12 cellular contexts compared by ENCODE assay signal in genomic region chr14:69664190-69664742, GRCh38. TPM values are rescaled to one million over a fixed set of nuclear protein-coding genes. Genes with fewer than 3 reads are reported as not detected.
DNase-seq lines count a peak whose midpoint lies in the region; ATAC-seq and TF ChIP-seq lines count a peak whose summit lies in the region.
"Had no signal": no experiment of that assay in that cellular context is flagged by ENCODE, and none has a peak within 500 bp of the region (broad histone marks: within the 10 kb centered on the region; RNA-seq: fewer than 3 reads in every experiment).

No MANE protein-coding gene starts in this region.

- no peak overlapping the region for H3K4me3 Mint-ChIP-seq in stimulated activated naive CD8-positive, alpha-beta T cell treated with anti-CD3 and anti-CD28 coated beads, Interleukin-15, Interleukin-2, amounts not matched to agents 100 ng/mL and 50 ng/mL, for 24 hours
- H3K4me3 Mint-ChIP-seq in stimulated activated naive CD8-positive, alpha-beta T cell treated with anti-CD3 and anti-CD28 coated beads, Interleukin-15, amount 100 ng/mL, for 72 hours = no peak overlapping the region
- H3K4me3 Mint-ChIP-seq in progenitor cell of endocrine pancreas (ENCODE audit: low read depth) = no peak overlapping the region
- H3K4me3 Mint-ChIP-seq in CD4-positive, alpha-beta memory T cell = no peak overlapping the region
- H3K4me3 Mint-ChIP-seq: brain, GM23338 had no signal

- H3K27me3 Mint-ChIP-seq in stimulated activated naive CD8-positive, alpha-beta T cell treated with anti-CD3 and anti-CD28 coated beads, Interleukin-15, Interleukin-2, amounts not matched to agents 100 ng/mL and 50 ng/mL, for 24 hours = no peaks in the 10 kb centered on the region
- no peaks in the 10 kb centered on the region for H3K27me3 Mint-ChIP-seq in stimulated activated naive CD8-positive, alpha-beta T cell treated with anti-CD3 and anti-CD28 coated beads, Interleukin-15, amount 100 ng/mL, for 72 hours
- H3K27me3 Mint-ChIP-seq in progenitor cell of endocrine pancreas = no peaks in the 10 kb centered on the region
- no peaks in the 10 kb centered on the region for H3K27me3 Mint-ChIP-seq in CD4-positive, alpha-beta memory T cell

- TF ChIP-seq CTCF in esophagus muscularis mucosa (IDR thresholded peaks at IDR 0.05) (no peak), progenitor cell of endocrine pancreas (IDR thresholded peaks at IDR 0.05; ENCODE audit: unreplicated experiment) (no peak)

- H3K4me3 ChIP-seq in esophagus muscularis mucosa = no peak overlapping the region
- H3K4me3 ChIP-seq in CD4-positive, alpha-beta memory T cell (ENCODE audit: low read length in 2 of 2) = no peak overlapping the region
- no peak overlapping the region for H3K4me3 ChIP-seq in effector memory CD4-positive, alpha-beta T cell (ENCODE audit: insufficient read depth, low read depth, low read length, poor library complexity, severe bottlenecking)
- H3K4me3 ChIP-seq: GM23338 had no signal

- H3K27me3 ChIP-seq in esophagus muscularis mucosa = no peaks in the 10 kb centered on the region
- no peaks in the 10 kb centered on the region for H3K27me3 ChIP-seq in CD4-positive, alpha-beta memory T cell (ENCODE audit: insufficient read depth, low read length)
- H3K27me3 ChIP-seq in effector memory CD4-positive, alpha-beta T cell (replicated peaks; ENCODE audit: control insufficient read depth, insufficient read depth, low read length, poor library complexity, severe bottlenecking) = no peaks in the 10 kb centered on the region

- WGBS in esophagus muscularis mucosa = 81% methylated on average over 8 of the region's 8 CpGs

- H3K27ac Mint-ChIP-seq in stimulated activated naive CD8-positive, alpha-beta T cell treated with anti-CD3 and anti-CD28 coated beads, Interleukin-15, Interleukin-2, amounts not matched to agents 100 ng/mL and 50 ng/mL, for 24 hours = peak overlapping the region; percentile 75
- no peak overlapping the region for H3K27ac Mint-ChIP-seq in stimulated activated naive CD8-positive, alpha-beta T cell treated with anti-CD3 and anti-CD28 coated beads, Interleukin-15, amount 100 ng/mL, for 72 hours
- peak overlapping the region; percentile 10 for H3K27ac Mint-ChIP-seq in progenitor cell of endocrine pancreas
- peak overlapping the region in 3 of 7 donors; percentile 5 to 82 (median 10) for H3K27ac Mint-ChIP-seq in CD4-positive, alpha-beta memory T cell
- H3K27ac Mint-ChIP-seq: GM23338 had no signal

- POLR2A ChIA-PET in CD4-positive, alpha-beta memory T cell (lab: Charles Lee; ENCODE audit: partially characterized antibody) = interaction anchor here (1.5 to 1.8 kb wide), 2 partner anchors 50 to 52 kb away, joined by 3 to 5 read pairs; no protein-coding TSS in a partner anchor

- peaks cover 98% of the 10 kb centered on the region for H3K4me1 Mint-ChIP-seq in stimulated activated naive CD8-positive, alpha-beta T cell treated with anti-CD3 and anti-CD28 coated beads, Interleukin-15, Interleukin-2, amounts not matched to agents 100 ng/mL and 50 ng/mL, for 24 hours (ENCODE audit: low read depth)
- peaks cover 99% of the 10 kb centered on the region for H3K4me1 Mint-ChIP-seq in stimulated activated naive CD8-positive, alpha-beta T cell treated with anti-CD3 and anti-CD28 coated beads, Interleukin-15, amount 100 ng/mL, for 72 hours
- peaks cover 58% of the 10 kb centered on the region for H3K4me1 Mint-ChIP-seq in progenitor cell of endocrine pancreas (ENCODE audit: low read depth)
- peaks cover 63 to 97% (median 82%) of the 10 kb centered on the region in 4 donors for H3K4me1 Mint-ChIP-seq in CD4-positive, alpha-beta memory T cell

- H3K36me3 Mint-ChIP-seq in stimulated activated naive CD8-positive, alpha-beta T cell treated with anti-CD3 and anti-CD28 coated beads, Interleukin-15, Interleukin-2, amounts not matched to agents 100 ng/mL and 50 ng/mL, for 24 hours (ENCODE audit: low read depth) = peaks cover 52% of the 10 kb centered on the region
- peaks cover 11% of the 10 kb centered on the region for H3K36me3 Mint-ChIP-seq in progenitor cell of endocrine pancreas (ENCODE audit: insufficient read depth)
- peaks cover 34 to 54% of the 10 kb centered on the region in 2 donors for H3K36me3 Mint-ChIP-seq in CD4-positive, alpha-beta memory T cell

- no peaks in the 10 kb centered on the region for H3K9me3 Mint-ChIP-seq in stimulated activated naive CD8-positive, alpha-beta T cell treated with anti-CD3 and anti-CD28 coated beads, Interleukin-15, Interleukin-2, amounts not matched to agents 100 ng/mL and 50 ng/mL, for 24 hours
- peaks cover 0 to 4% of the 10 kb centered on the region in 2 donors for H3K9me3 Mint-ChIP-seq in stimulated activated naive CD8-positive, alpha-beta T cell treated with anti-CD3 and anti-CD28 coated beads, Interleukin-15, amount 100 ng/mL, for 72 hours
- H3K9me3 Mint-ChIP-seq in progenitor cell of endocrine pancreas (ENCODE audit: low read depth) = no peaks in the 10 kb centered on the region
- H3K9me3 Mint-ChIP-seq in CD4-positive, alpha-beta memory T cell = peaks cover 0 to 5% (median 1%) of the 10 kb centered on the region in 8 donors
- H3K9me3 Mint-ChIP-seq: brain, GM23338 had no signal

- H3K9me3 ChIP-seq in esophagus muscularis mucosa = no peaks in the 10 kb centered on the region
- no peaks in the 10 kb centered on the region for H3K9me3 ChIP-seq in CD4-positive, alpha-beta memory T cell (ENCODE audit: control insufficient read depth in 1 of 2, low read length in 2 of 2)
- no peaks in the 10 kb centered on the region for H3K9me3 ChIP-seq in effector memory CD4-positive, alpha-beta T cell (ENCODE audit: control insufficient read depth, low read length)
- H3K9me3 ChIP-seq: SK-N-SH had no signal

- intact Hi-C loops in esophagus muscularis mucosa (cut with DNase I) = no loop called here
- intact Hi-C loops in CD4-positive, alpha-beta memory T cell (cut with micrococcal nuclease) = no loop called here

- CTCF ChIA-PET in CD4-positive, alpha-beta memory T cell (lab: Charles Lee; ENCODE audit: partially characterized antibody) = no interaction called here

- DNase-seq in stimulated activated naive CD8-positive, alpha-beta T cell treated with anti-CD3 and anti-CD28 coated beads, Interleukin-15, amount 100 ng/mL, for 72 hours = no peak
- DNase-seq in esophagus muscularis mucosa (ENCODE audit: extremely low spot score) = no peak
- DNase-seq in progenitor cell of endocrine pancreas (ENCODE audit: low spot score, unreplicated experiment) = no peak
- DNase-seq in effector CD4-positive, alpha-beta T cell = no peak
- DNase-seq in CD4-positive, alpha-beta memory T cell = no peak
- DNase-seq in effector memory CD4-positive, alpha-beta T cell = no peak
- DNase-seq: NCI-H187 treated with DMSO at 0.1 percent for 48 hours had no signal

- TF ChIP-seq POLR2A in esophagus muscularis mucosa (IDR thresholded peaks at IDR 0.05; ENCODE audit: low read depth) = no peak

- H3K36me3 ChIP-seq in esophagus muscularis mucosa = peaks cover 0 to 11% (median 7%) of the 10 kb centered on the region in 4 donors
- peaks cover 8% of the 10 kb centered on the region for H3K36me3 ChIP-seq in CD4-positive, alpha-beta memory T cell (ENCODE audit: insufficient read depth, low read length)
- no peaks in the 10 kb centered on the region for H3K36me3 ChIP-seq in effector memory CD4-positive, alpha-beta T cell (ENCODE audit: control insufficient read depth, insufficient read depth, low read length)

- TF ChIP-seq EP300 in esophagus muscularis mucosa (IDR thresholded peaks at IDR 0.05) = peak; percentile 18

- H3K27ac ChIP-seq in esophagus muscularis mucosa (replicated peaks in 1 of 4) = peak overlapping the region; percentile 73 to 83 (median 80)
- no peak overlapping the region for H3K27ac ChIP-seq in CD4-positive, alpha-beta memory T cell (ENCODE audit: low read depth, low read length)
- no peak overlapping the region for H3K27ac ChIP-seq in effector memory CD4-positive, alpha-beta T cell (ENCODE audit: insufficient read depth, low read length, poor library complexity, severe bottlenecking)

- no peak for ATAC-seq in stimulated activated naive CD8-positive, alpha-beta T cell treated with anti-CD3 and anti-CD28 coated beads, Interleukin-15, amount 100 ng/mL, for 72 hours
- no peak for ATAC-seq in GM21619 (IDR thresholded peaks at IDR 0.05; ENCODE audit: unreplicated experiment)
- ATAC-seq: GM23338 had no signal

- H3K4me1 ChIP-seq in esophagus muscularis mucosa = peaks cover 84 to 97% (median 92%) of the 10 kb centered on the region in 4 donors
- peaks cover 92% of the 10 kb centered on the region for H3K4me1 ChIP-seq in CD4-positive, alpha-beta memory T cell (ENCODE audit: insufficient read depth, low read length)
- H3K4me1 ChIP-seq in effector memory CD4-positive, alpha-beta T cell (ENCODE audit: control insufficient read depth, insufficient read depth, low read length, poor library complexity, severe bottlenecking) = no peaks in the 10 kb centered on the region

RNA-seq across cellular contexts. Expression of gene SUSD6, which starts 52.9 kb away (rescaled TPM):
- total RNA-seq in esophagus muscularis mucosa = 10 to 100 TPM; 21.2 to 89.5 (median 43.5) TPM
- total RNA-seq in progenitor cell of endocrine pancreas = 21.0 and 22.3 TPM in 2 replicates
- total RNA-seq in CD4-positive, alpha-beta memory T cell = 10 to 100 TPM; 61.5 to 62.0 TPM
- polyA plus RNA-seq in CD4-positive, alpha-beta memory T cell = 10 to 100 TPM in 1 of 2 donors, 1 to 10 TPM in 1; 4.8 to 10.8 TPM

Comparison
In these comparisons a context has a peak if more than half of its experiments do, and no peak if none do; other contexts are left out.
1. H3K27ac Mint-ChIP-seq: peak in stimulated activated naive CD8-positive, alpha-beta T cell treated with anti-CD3 and anti-CD28 coated beads, Interleukin-15, Interleukin-2, amounts not matched to agents 100 ng/mL and 50 ng/mL, for 24 hours (single experiment) and progenitor cell of endocrine pancreas (single experiment); none in stimulated activated naive CD8-positive, alpha-beta T cell treated with anti-CD3 and anti-CD28 coated beads, Interleukin-15, amount 100 ng/mL, for 72 hours (0 of 2).
2. H3K27ac ChIP-seq: peak in esophagus muscularis mucosa (4 of 4); none in CD4-positive, alpha-beta memory T cell (single experiment) and effector memory CD4-positive, alpha-beta T cell (single experiment).